ENCODE assay signal across 19 cellular contexts in the genomic region with DNA sequence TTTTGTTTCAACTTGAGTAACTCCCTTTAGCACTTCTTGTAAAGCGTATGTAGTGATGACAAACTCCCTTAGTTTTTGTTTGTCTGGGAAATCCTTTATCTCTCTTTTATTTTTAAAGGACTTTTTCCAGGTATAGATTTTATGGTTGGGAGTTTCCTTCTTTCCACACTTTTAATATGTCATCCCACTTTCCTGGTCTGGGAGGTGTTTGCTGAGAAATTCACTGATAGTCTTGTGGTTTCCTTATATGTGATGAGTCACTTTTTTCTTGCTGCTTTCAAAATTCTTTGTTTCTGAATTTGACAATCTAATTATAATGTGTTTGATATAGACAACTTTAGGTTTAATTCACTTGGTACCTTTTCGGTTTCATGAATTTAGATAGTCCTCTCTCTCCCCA.
DNase-seq lines count a peak whose midpoint lies in the region; ATAC-seq, FAIRE-seq and TF ChIP-seq lines count a peak whose summit lies in the region.
"Had no signal": no experiment of that assay in that cellular context is flagged by ENCODE, and none has a peak within 500 bp of the region (broad histone marks: within the 10 kb centered on the region; RNA-seq: fewer than 3 reads in every experiment).

No MANE protein-coding gene starts in this region.

- H3K9me3 Mint-ChIP-seq in astrocyte (ENCODE audit: unreplicated experiment) = peaks cover 3% of the 10 kb centered on the region
- H3K9me3 Mint-ChIP-seq: stimulated activated naive CD8-positive, alpha-beta T cell treated with anti-CD3 and anti-CD28 coated beads, Interleukin-15, Interleukin-2, amounts not matched to agents 100 ng/mL and 50 ng/mL, for 24 hours had no signal

- TF ChIP-seq CTCF in astrocyte (IDR thresholded peaks at IDR 0.05; ENCODE audit: insufficient read depth, low read depth, low read length) = no peak

- peaks cover 9% of the 10 kb centered on the region for H3K4me1 ChIP-seq in astrocyte (ENCODE audit: insufficient read depth, low read length)
- H3K4me1 ChIP-seq: BE2C, upper lobe of right lung had no signal

- peak overlapping the region; percentile 78 for H3K4me3 Mint-ChIP-seq in astrocyte (ENCODE audit: unreplicated experiment)
- H3K4me3 Mint-ChIP-seq: activated naive CD4-positive, alpha-beta T cell treated with anti-CD3 and anti-CD28 coated beads, Interleukin-2, amount 50 U/mL, for 24 hours; stimulated activated naive CD8-positive, alpha-beta T cell treated with anti-CD3 and anti-CD28 coated beads, Interleukin-15, Interleukin-2, amounts not matched to agents 100 ng/mL and 50 ng/mL, for 24 hours had no signal

- FAIRE-seq in astrocyte (lab: Jason Lieb, UNC) = no peak
- FAIRE-seq: kidney had no signal

- ATAC-seq in HG03097 (IDR thresholded peaks at IDR 0.05; ENCODE audit: low FRiP score, unreplicated experiment) (no peak), HG02610 (IDR thresholded peaks at IDR 0.05; ENCODE audit: unreplicated experiment) (no peak)
- ATAC-seq: Right ventricle myocardium inferior, upper lobe of right lung had no signal

- no peak overlapping the region for H2AFZ ChIP-seq in astrocyte (ENCODE audit: low read depth, low read length)

- H3K4me1 Mint-ChIP-seq in astrocyte (ENCODE audit: low read depth, unreplicated experiment) = peaks cover 21% of the 10 kb centered on the region
- H3K4me1 Mint-ChIP-seq: activated naive CD4-positive, alpha-beta T cell treated with anti-CD3 and anti-CD28 coated beads, Interleukin-2, amount 50 U/mL, for 24 hours had no signal

- no peaks in the 10 kb centered on the region for H3K79me2 ChIP-seq in astrocyte (ENCODE audit: insufficient read depth, low read length)

- H3K9me3 ChIP-seq in astrocyte (ENCODE audit: insufficient read depth, low read depth, low read length) = no peaks in the 10 kb centered on the region
- H3K9me3 ChIP-seq: BE2C, upper lobe of right lung had no signal

- DNase-seq in Daoy (ENCODE audit: low read depth) (peak; percentile 49), LHCN-M2 (ENCODE audit: low read depth) (peak; percentile 55), astrocyte (ENCODE audit: low read depth) (peak; percentile 86), iris pigment epithelial cell (ENCODE audit: low read depth) (peak; percentile 59), COLO829 (ENCODE audit: low spot score) (no peak), NOMO-1 treated with DMSO at 0.1 percent for 48 hours (lab: John Stamatoyannopoulos, UW; ENCODE audit: unreplicated experiment) (no peak)
- DNase-seq: BE2C, DMS153, kidney, NCI-H2029, NCI-H69, T-helper 2 cell, upper lobe of right lung had no signal

- H3K27ac Mint-ChIP-seq in astrocyte (ENCODE audit: unreplicated experiment) = peak overlapping the region; percentile 99
- H3K27ac Mint-ChIP-seq: activated naive CD4-positive, alpha-beta T cell treated with anti-CD3 and anti-CD28 coated beads, Interleukin-2, amount 50 U/mL, for 24 hours; stimulated activated naive CD8-positive, alpha-beta T cell treated with anti-CD3 and anti-CD28 coated beads, Interleukin-15, Interleukin-2, amounts not matched to agents 100 ng/mL and 50 ng/mL, for 24 hours had no signal

- peak overlapping the region; percentile 85 for H3K27ac ChIP-seq in astrocyte (ENCODE audit: low read depth, low read length)
- H3K27ac ChIP-seq: HL-60, upper lobe of right lung had no signal

- no peaks in the 10 kb centered on the region for H3K27me3 ChIP-seq in astrocyte (ENCODE audit: insufficient read depth, low read length)
- H3K27me3 ChIP-seq: BE2C, upper lobe of right lung had no signal

- peak overlapping the region; percentile 21 for H3K4me3 ChIP-seq in astrocyte (ENCODE audit: insufficient read depth, low read depth, low read length)
- H3K4me3 ChIP-seq: upper lobe of right lung had no signal

- H3K27me3 Mint-ChIP-seq in astrocyte (ENCODE audit: low read depth, unreplicated experiment) = no peaks in the 10 kb centered on the region
- H3K27me3 Mint-ChIP-seq: stimulated activated naive CD8-positive, alpha-beta T cell treated with anti-CD3 and anti-CD28 coated beads, Interleukin-15, Interleukin-2, amounts not matched to agents 100 ng/mL and 50 ng/mL, for 24 hours had no signal

- H3K9ac ChIP-seq in astrocyte (ENCODE audit: low read length) = peak overlapping the region; percentile 74

- no peaks in the 10 kb centered on the region for H3K36me3 ChIP-seq in astrocyte (ENCODE audit: insufficient read depth, low read length)
- H3K36me3 ChIP-seq: BE2C, upper lobe of right lung had no signal

- no peaks in the 10 kb centered on the region for H4K20me1 ChIP-seq in astrocyte (ENCODE audit: insufficient read depth, low read length)

- peak overlapping the region; percentile 81 for H3K4me2 ChIP-seq in astrocyte (ENCODE audit: low read length)

- H3K36me3 Mint-ChIP-seq in astrocyte (ENCODE audit: low read depth, unreplicated experiment) = no peaks in the 10 kb centered on the region
- H3K36me3 Mint-ChIP-seq: activated naive CD4-positive, alpha-beta T cell treated with anti-CD3 and anti-CD28 coated beads, Interleukin-2, amount 50 U/mL, for 24 hours had no signal

Comparison
In these comparisons a context has a peak if more than half of its experiments do, and no peak if none do; other contexts are left out.
1. DNase-seq: peak in Daoy (single experiment), LHCN-M2 (single experiment), astrocyte (single experiment) and iris pigment epithelial cell (single experiment); none in COLO829 (single experiment) and NOMO-1 treated with DMSO at 0.1 percent for 48 hours (single experiment).